ENCODE assay signal across 11 cellular contexts in genomic region chr20:16158976-16159286, GRCh38.
DNase-seq lines count a peak whose midpoint lies in the region; ATAC-seq, FAIRE-seq and TF ChIP-seq lines count a peak whose summit lies in the region.
"Had no signal": no experiment of that assay in that cellular context is flagged by ENCODE, and none has a peak within 500 bp of the region (broad histone marks: within the 10 kb centered on the region; RNA-seq: fewer than 3 reads in every experiment).

No MANE protein-coding gene starts in this region.

- TF ChIP-seq CTCF in osteocyte (IDR thresholded peaks at IDR 0.05), result no peak

- H3K9ac ChIP-seq in BLaER1 treated with 17β-estradiol and CSF1 and Interleukin-3, amounts not matched to agents 10 nM and 100 nM, result peak overlapping the region in 6 of 11 experiments; percentile 42 to 64 (median 58); a peak in 12 of 22 replicates

- no peak overlapping the region for H3K4me3 Mint-ChIP-seq in osteocyte (ENCODE audit: unreplicated experiment)
- H3K4me3 Mint-ChIP-seq: T-helper 1 cell treated with Interleukin-12 subunit alpha and Interleukin-12 subunit beta and Interleukin-4 antibody, amounts not matched to agents 30 μg/mL and 1 μg/mL, for 36 hours had no signal

- no peak overlapping the region for H3K27ac Mint-ChIP-seq in osteocyte (ENCODE audit: unreplicated experiment)
- H3K27ac Mint-ChIP-seq: T-helper 1 cell treated with Interleukin-12 subunit alpha and Interleukin-12 subunit beta and Interleukin-4 antibody, amounts not matched to agents 30 μg/mL and 1 μg/mL, for 36 hours had no signal

- H3K4me1 ChIP-seq in BLaER1 treated with 17β-estradiol and CSF1 and Interleukin-3, amounts not matched to agents 10 nM and 100 nM, result peaks cover 10 to 30% (median 25%) of the 10 kb centered on the region in 10 experiments

- H3K27me3 ChIP-seq in BLaER1 treated with 17β-estradiol and CSF1 and Interleukin-3, amounts not matched to agents 10 nM and 100 nM, result no peaks in the 10 kb centered on the region

- H3K36me3 Mint-ChIP-seq in osteocyte (ENCODE audit: unreplicated experiment), result no peaks in the 10 kb centered on the region

- TF ChIP-seq POLR2A in GM12892 (IDR thresholded peaks at IDR 0.05; ENCODE audit: low read depth, low read length), result no peak

- H4K20me1 ChIP-seq in BLaER1 treated with 17β-estradiol and CSF1 and Interleukin-3, amounts not matched to agents 10 nM and 100 nM, result no peaks in the 10 kb centered on the region

- H3K4me1 Mint-ChIP-seq in osteocyte (ENCODE audit: unreplicated experiment), result no peaks in the 10 kb centered on the region

- DNase-seq in osteocyte (ENCODE audit: extremely low spot score, unreplicated experiment) (no peak), NCI-H774 (lab: John Stamatoyannopoulos, UW) (no peak), GM12892 (ENCODE audit: insufficient read length) (no peak)
- no peak for DNase-seq in activated CD8-positive, alpha-beta memory T cell treated with anti-CD3 and anti-CD28 coated beads, Interleukin-2, amount 50 U/mL, for 4 hours
- DNase-seq: kidney glomerular epithelial cell had no signal

- FAIRE-seq in GM12892 (lab: Jason Lieb, UNC), result no peak

- peaks cover 7% of the 10 kb centered on the region for H3K9me3 Mint-ChIP-seq in osteocyte (ENCODE audit: unreplicated experiment)

- H3K27me3 Mint-ChIP-seq in osteocyte (ENCODE audit: unreplicated experiment), result no peaks in the 10 kb centered on the region

- ATAC-seq in GM19395 (IDR thresholded peaks at IDR 0.05; ENCODE audit: unreplicated experiment) (peak; percentile 76), HG02852 (IDR thresholded peaks at IDR 0.05; ENCODE audit: unreplicated experiment) (peak; percentile 58), HG03571 (IDR thresholded peaks at IDR 0.05; ENCODE audit: unreplicated experiment) (peak; percentile 57)
- ATAC-seq: HCT116 had no signal

- peak overlapping the region; percentile 43 to 81 (median 74); a peak in 20 of 22 replicates for H3K4me2 ChIP-seq in BLaER1 treated with 17β-estradiol and CSF1 and Interleukin-3, amounts not matched to agents 10 nM and 100 nM

- peak overlapping the region in 8 of 11 experiments; percentile 6 to 76 (median 61); a peak in 15 of 22 replicates for H3K27ac ChIP-seq in BLaER1 treated with 17β-estradiol and CSF1 and Interleukin-3, amounts not matched to agents 10 nM and 100 nM

- H3K9me3 ChIP-seq in BLaER1 treated with 17β-estradiol and CSF1 and Interleukin-3, amounts not matched to agents 10 nM and 100 nM (replicated peaks in 1 of 11), result peaks cover 10 to 57% (median 41%) of the 10 kb centered on the region in 11 experiments

- H3K36me3 ChIP-seq in BLaER1 treated with 17β-estradiol and CSF1 and Interleukin-3, amounts not matched to agents 10 nM and 100 nM, result no peaks in the 10 kb centered on the region

- H3K4me3 ChIP-seq in BLaER1 treated with 17β-estradiol and CSF1 and Interleukin-3, amounts not matched to agents 10 nM and 100 nM, result peak overlapping the region in 2 of 10 experiments; percentile 15 to 21; a peak in 3 of 20 replicates
